ENCODE assay signal across 8 cellular contexts in genomic region chr4:36244257-36245084, GRCh38. TPM values are rescaled to one million over a fixed set of nuclear protein-coding genes. Genes with fewer than 3 reads are reported as not detected.
DNase-seq lines count a peak whose midpoint lies in the region; ATAC-seq lines count a peak whose summit lies in the region.

TSS of gene ARAP2 (minus strand) at chr4:36244514. CDS start at chr4:36229486, 15,028 bp downstream.

- DNase-seq in NCI-H524 (lab: John Stamatoyannopoulos, UW) = peak; percentile 15 to 57
- DNase-seq in NCI-H524 treated with DMSO at 0.1 percent for 48 hours (lab: John Stamatoyannopoulos, UW) = no peak
- peak; percentile 73 for DNase-seq in NCI-H526 treated with DMSO at 0.1 percent for 48 hours (lab: John Stamatoyannopoulos, UW)
- peak; percentile 58 for DNase-seq in activated CD8-positive, alpha-beta memory T cell treated with anti-CD3 and anti-CD28 coated beads, Interleukin-2, amount 50 U/mL, for 1 hour (ENCODE audit: extremely low read depth)
- DNase-seq in epithelial cell of prostate (ENCODE audit: low read depth, low spot score) = peak; percentile 43
- peak; percentile 87 for DNase-seq in naive B cell
- peak; percentile 74 to 90 for DNase-seq in stimulated activated effector memory CD8-positive, alpha-beta T cell treated with anti-CD3 and anti-CD28 coated beads, Interleukin-12 subunit alpha, Interleukin-12 subunit beta, amount 100 ng/mL, for 72 hours (ENCODE audit: low spot score in 2 of 2)

- ATAC-seq in HG02943 (IDR thresholded peaks at IDR 0.05; ENCODE audit: low read depth, unreplicated experiment) (peak; percentile 57), naive B cell (ENCODE audit: low read depth in 2 of 2) (peak; percentile 79 to 82)
- ATAC-seq in stimulated activated effector memory CD8-positive, alpha-beta T cell treated with anti-CD3 and anti-CD28 coated beads, Interleukin-12 subunit alpha, Interleukin-12 subunit beta, amount 100 ng/mL, for 72 hours = peak; percentile 91

- peak within 1 kb of the TSS; percentile 96 to 99 (median 96) for H3K27ac Mint-ChIP-seq in naive B cell
- H3K27ac Mint-ChIP-seq in stimulated activated effector memory CD8-positive, alpha-beta T cell treated with anti-CD3 and anti-CD28 coated beads, Interleukin-12 subunit alpha, Interleukin-12 subunit beta, amount 100 ng/mL, for 72 hours = peak within 1 kb of the TSS; percentile 93

- H3K27me3 Mint-ChIP-seq in naive B cell = no peaks in the 10 kb centered on the region

- no peaks in the 10 kb centered on the region for H3K36me3 Mint-ChIP-seq in naive B cell
- peaks cover 22% of the 10 kb centered on the region for H3K36me3 Mint-ChIP-seq in stimulated activated effector memory CD8-positive, alpha-beta T cell treated with anti-CD3 and anti-CD28 coated beads, Interleukin-12 subunit alpha, Interleukin-12 subunit beta, amount 100 ng/mL, for 72 hours

- H3K9me3 Mint-ChIP-seq in naive B cell = no peaks in the 10 kb centered on the region
- H3K9me3 Mint-ChIP-seq in stimulated activated effector memory CD8-positive, alpha-beta T cell treated with anti-CD3 and anti-CD28 coated beads, Interleukin-12 subunit alpha, Interleukin-12 subunit beta, amount 100 ng/mL, for 72 hours = no peaks in the 10 kb centered on the region

- H3K4me3 Mint-ChIP-seq in naive B cell = peak within 1 kb of the TSS; percentile 93 to 99 (median 96)
- H3K4me3 Mint-ChIP-seq in stimulated activated effector memory CD8-positive, alpha-beta T cell treated with anti-CD3 and anti-CD28 coated beads, Interleukin-12 subunit alpha, Interleukin-12 subunit beta, amount 100 ng/mL, for 72 hours = peak within 1 kb of the TSS; percentile 83

- peaks cover 32 to 49% (median 46%) of the 10 kb centered on the region in 3 donors for H3K4me1 Mint-ChIP-seq in naive B cell
- H3K4me1 Mint-ChIP-seq in stimulated activated effector memory CD8-positive, alpha-beta T cell treated with anti-CD3 and anti-CD28 coated beads, Interleukin-12 subunit alpha, Interleukin-12 subunit beta, amount 100 ng/mL, for 72 hours = peaks cover 40% of the 10 kb centered on the region

- peak within 1 kb of the TSS; percentile 94 for H3K27ac ChIP-seq in epithelial cell of prostate

RNA-seq across cellular contexts. Expression of gene ARAP2, which starts in this region (rescaled TPM):
- polyA plus RNA-seq in naive B cell (ENCODE audit: low read depth in 6 of 6) = 10 to 100 TPM; 15.9 to 49.3 (median 32.7) TPM
